8 cellular contexts compared by ENCODE assay signal in genomic region chr1:25642710-25643109, GRCh38. TPM values are rescaled to one million over a fixed set of nuclear protein-coding genes. Genes with fewer than 3 reads are reported as not detected.
DNase-seq lines count a peak whose midpoint lies in the region; ATAC-seq, FAIRE-seq and TF ChIP-seq lines count a peak whose summit lies in the region.

No MANE protein-coding gene starts in this region.

- H3K9me3 ChIP-seq in astrocyte (ENCODE audit: insufficient read depth, low read depth, low read length) (no peaks in the 10 kb centered on the region), pancreas (no peaks in the 10 kb centered on the region)

- DNase-seq in astrocyte (ENCODE audit: low read depth) (peak; percentile 39), pancreas (no peak), foreskin keratinocyte (no peak)

- no peaks in the 10 kb centered on the region for H3K79me2 ChIP-seq in astrocyte (ENCODE audit: insufficient read depth, low read length)

- WGBS in pancreas, 2 donors: 76 to 89% methylated on average over 7 of the region's 7 CpGs

- peaks cover 21% of the 10 kb centered on the region for H3K9me3 Mint-ChIP-seq in T-helper 1 cell treated with Interleukin-12 subunit alpha and Interleukin-12 subunit beta and Interleukin-4 antibody, amounts not matched to agents 30 μg/mL and 1 μg/mL, for 36 hours
- H3K9me3 Mint-ChIP-seq in astrocyte (ENCODE audit: unreplicated experiment): peaks cover under 1% of the 10 kb centered on the region

- intact Hi-C loops in pancreas (cut with DNase I): no loop called here

- no peak overlapping the region for H3K9ac ChIP-seq in astrocyte (ENCODE audit: low read length)

- H2AFZ ChIP-seq in astrocyte (ENCODE audit: low read depth, low read length): no peak overlapping the region

- no peak overlapping the region for H3K4me2 ChIP-seq in astrocyte (ENCODE audit: low read length)

- H3K36me3 Mint-ChIP-seq in T-helper 1 cell treated with Interleukin-12 subunit alpha and Interleukin-12 subunit beta and Interleukin-4 antibody, amounts not matched to agents 30 μg/mL and 1 μg/mL, for 36 hours (ENCODE audit: low read depth): peaks cover 21% of the 10 kb centered on the region
- no peaks in the 10 kb centered on the region for H3K36me3 Mint-ChIP-seq in astrocyte (ENCODE audit: low read depth, unreplicated experiment)

- peak; percentile 79 for ATAC-seq in GM21381 (IDR thresholded peaks at IDR 0.05; ENCODE audit: unreplicated experiment)
- ATAC-seq in pancreas: peak in 3 of 4 donors; percentile 44 to 76 (median 59)
- no peak for ATAC-seq in foreskin keratinocyte
- no peak for ATAC-seq in GM19397 (IDR thresholded peaks at IDR 0.05; ENCODE audit: unreplicated experiment)
- no peak for ATAC-seq in GM21528 (IDR thresholded peaks at IDR 0.05; ENCODE audit: low FRiP score, unreplicated experiment)
- no peak for ATAC-seq in GM21786 (IDR thresholded peaks at IDR 0.05; ENCODE audit: unreplicated experiment)

- peaks cover 89% of the 10 kb centered on the region for H3K27me3 Mint-ChIP-seq in T-helper 1 cell treated with Interleukin-12 subunit alpha and Interleukin-12 subunit beta and Interleukin-4 antibody, amounts not matched to agents 30 μg/mL and 1 μg/mL, for 36 hours (ENCODE audit: low read depth)
- peaks cover 48% of the 10 kb centered on the region for H3K27me3 Mint-ChIP-seq in astrocyte (ENCODE audit: low read depth, unreplicated experiment)

- H3K27ac ChIP-seq in astrocyte (ENCODE audit: low read depth, low read length) (no peak overlapping the region), pancreas (no peak overlapping the region), foreskin keratinocyte (no peak overlapping the region)

- no peaks in the 10 kb centered on the region for H4K20me1 ChIP-seq in astrocyte (ENCODE audit: insufficient read depth, low read length)

- peaks cover 30% of the 10 kb centered on the region for H3K4me1 Mint-ChIP-seq in T-helper 1 cell treated with Interleukin-12 subunit alpha and Interleukin-12 subunit beta and Interleukin-4 antibody, amounts not matched to agents 30 μg/mL and 1 μg/mL, for 36 hours (ENCODE audit: low read depth)
- no peaks in the 10 kb centered on the region for H3K4me1 Mint-ChIP-seq in astrocyte (ENCODE audit: low read depth, unreplicated experiment)

- no peaks in the 10 kb centered on the region for H3K4me1 ChIP-seq in astrocyte (ENCODE audit: insufficient read depth, low read length)
- H3K4me1 ChIP-seq in pancreas: no peaks in the 10 kb centered on the region
- no peaks in the 10 kb centered on the region for H3K4me1 ChIP-seq in foreskin keratinocyte

- TF ChIP-seq CTCF in astrocyte (IDR thresholded peaks at IDR 0.05; ENCODE audit: insufficient read depth, low read depth, low read length) (no peak), pancreas (IDR thresholded peaks at IDR 0.05) (no peak), foreskin keratinocyte (conservative IDR thresholded peaks at IDR 0.05) (no peak)

- H3K36me3 ChIP-seq in astrocyte (ENCODE audit: insufficient read depth, low read length): no peaks in the 10 kb centered on the region
- H3K36me3 ChIP-seq in pancreas: no peaks in the 10 kb centered on the region

- H3K27me3 ChIP-seq in astrocyte (ENCODE audit: insufficient read depth, low read length) (peaks cover 43% of the 10 kb centered on the region), pancreas (no peaks in the 10 kb centered on the region), foreskin keratinocyte (peaks cover 60% of the 10 kb centered on the region)

- H3K4me3 Mint-ChIP-seq in T-helper 1 cell treated with Interleukin-12 subunit alpha and Interleukin-12 subunit beta and Interleukin-4 antibody, amounts not matched to agents 30 μg/mL and 1 μg/mL, for 36 hours: peak overlapping the region; percentile 63
- no peak overlapping the region for H3K4me3 Mint-ChIP-seq in astrocyte (ENCODE audit: unreplicated experiment)

- FAIRE-seq in astrocyte (lab: Jason Lieb, UNC) (no peak), pancreas (lab: Jason Lieb, UNC) (no peak)

- H3K4me3 ChIP-seq in astrocyte (ENCODE audit: insufficient read depth, low read depth, low read length): no peak overlapping the region
- H3K4me3 ChIP-seq in pancreas: no peak overlapping the region

- peak overlapping the region; percentile 76 for H3K27ac Mint-ChIP-seq in T-helper 1 cell treated with Interleukin-12 subunit alpha and Interleukin-12 subunit beta and Interleukin-4 antibody, amounts not matched to agents 30 μg/mL and 1 μg/mL, for 36 hours
- no peak overlapping the region for H3K27ac Mint-ChIP-seq in astrocyte (ENCODE audit: unreplicated experiment)

RNA-seq across cellular contexts. Expression of gene MAN1C1, which starts 26.1 kb away (rescaled TPM):
- 0.86 and 1.6 TPM in 2 replicates for total RNA-seq in astrocyte
- total RNA-seq in pancreas: 1 to 10 TPM; 2.1 to 6.1 (median 3.3) TPM
- 1 to 10 TPM; 4.1 to 9.2 TPM for polyA plus RNA-seq in pancreas
- 0.07 TPM in 2 replicates for total RNA-seq in foreskin keratinocyte
- polyA plus RNA-seq in foreskin keratinocyte: 0.03 and 0.08 TPM in 2 replicates

Comparison
In these comparisons a context has a peak if more than half of its experiments do, and no peak if none do; other contexts are left out.
1. ATAC-seq: peak in GM21381 (single experiment) and pancreas (3 of 4); none in foreskin keratinocyte (single experiment), GM19397 (single experiment), GM21528 (single experiment) and GM21786 (single experiment).